ENCODE assay signal across 20 cellular contexts in the genomic region with DNA sequence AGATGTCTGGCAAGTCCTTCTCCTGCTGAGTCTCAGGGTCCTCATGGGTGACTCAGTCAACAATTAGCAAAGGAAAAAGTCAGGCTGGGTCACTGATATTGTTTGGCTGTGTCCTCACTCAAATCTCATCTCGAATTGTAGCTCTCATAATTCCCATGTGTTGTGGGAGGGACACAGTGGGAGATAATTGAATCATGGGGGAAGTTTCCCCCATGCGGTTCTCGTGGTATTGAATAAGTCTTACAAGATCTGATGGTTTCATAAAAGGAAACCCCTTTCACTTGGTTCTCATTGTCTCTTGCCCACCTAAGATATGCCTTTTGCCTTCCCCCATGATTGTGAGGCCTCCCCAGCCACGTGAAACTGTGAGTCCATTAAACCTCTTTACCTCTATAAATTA. TPM values are rescaled to one million over a fixed set of nuclear protein-coding genes. Genes with fewer than 3 reads are reported as not detected.
DNase-seq lines count a peak whose midpoint lies in the region; TF ChIP-seq lines count a peak whose summit lies in the region.
"Had no signal": no experiment of that assay in that cellular context is flagged by ENCODE, and none has a peak within 500 bp of the region (broad histone marks: within the 10 kb centered on the region; RNA-seq: fewer than 3 reads in every experiment).

No MANE protein-coding gene starts in this region.

- H3K9me3 ChIP-seq in esophagus squamous epithelium, result no peaks in the 10 kb centered on the region

- H3K36me3 Mint-ChIP-seq in activated CD4-positive, alpha-beta T cell treated with anti-CD3 and anti-CD28 coated beads, Interleukin-2, amount 10 ng/mL, durations not matched to agents 24 days and 14 days (ENCODE audit: low read depth), result peaks cover 32% of the 10 kb centered on the region
- peaks cover 30 to 43% of the 10 kb centered on the region in 2 donors for H3K36me3 Mint-ChIP-seq in CD14-positive monocyte

- no peaks in the 10 kb centered on the region for H3K27me3 Mint-ChIP-seq in activated CD4-positive, alpha-beta T cell treated with anti-CD3 and anti-CD28 coated beads, Interleukin-2, amount 10 ng/mL, durations not matched to agents 24 days and 14 days
- peaks cover 0 to 3% (median 2%) of the 10 kb centered on the region in 3 donors for H3K27me3 Mint-ChIP-seq in CD14-positive monocyte (ENCODE audit: low read depth in 3 of 3)
- H3K27me3 Mint-ChIP-seq: CD8-positive, alpha-beta memory T cell had no signal

- DNase-seq in activated CD4-positive, alpha-beta T cell treated with anti-CD3 and anti-CD28 coated beads, Interleukin-2, amount 10 ng/mL, durations not matched to agents 24 days and 14 days, result no peak
- no peak for DNase-seq in activated CD4-positive, alpha-beta T cell treated with anti-CD3 and anti-CD28 coated beads for 4 hours
- DNase-seq in HL-60 (ENCODE audit: low read depth in 1 of 2, low spot score in 1 of 2), result no peak
- peak; percentile 32 for DNase-seq in dermis blood vessel endothelial cell
- no peak for DNase-seq in CD14-positive monocyte (ENCODE audit: low spot score)
- no peak for DNase-seq in Kasumi-1 (lab: John Stamatoyannopoulos, UW)
- DNase-seq in stimulated activated CD4-positive, alpha-beta T cell treated with anti-CD3 and anti-CD28 coated beads, Interleukin-2, amount 100 ng/mL, for 24 hours, result no peak
- DNase-seq in esophagus squamous epithelium (lab: John Stamatoyannopoulos, UW), result no peak
- DNase-seq: DMS53, IMR-90, Karpas-422, MM.1S, NCI-H1105, NCI-H2081, NCI-H2171 treated with DMSO at 0.1 percent for 48 hours, NCI-H446, NCI-H526 treated with DMSO at 0.1 percent for 48 hours had no signal

- no peak for TF ChIP-seq CTCF in HL-60 (IDR thresholded peaks at IDR 0.05; ENCODE audit: insufficient read depth, low read length)
- no peak for TF ChIP-seq CTCF in CD14-positive monocyte (IDR thresholded peaks at IDR 0.05)
- TF ChIP-seq CTCF in esophagus squamous epithelium (IDR thresholded peaks at IDR 0.05), result no peak

- intact Hi-C loops in activated CD4-positive, alpha-beta T cell treated with anti-CD3 and anti-CD28 coated beads, Interleukin-2, amount 10 ng/mL, durations not matched to agents 24 days and 14 days (cut with micrococcal nuclease), result no loop called here
- intact Hi-C loops in CD14-positive monocyte (cut with micrococcal nuclease), result no loop called here
- intact Hi-C loops in esophagus squamous epithelium (cut with DNase I), result no loop called here

- H3K4me3 Mint-ChIP-seq in activated CD4-positive, alpha-beta T cell treated with anti-CD3 and anti-CD28 coated beads, Interleukin-2, amount 10 ng/mL, durations not matched to agents 24 days and 14 days, result no peak overlapping the region
- no peak overlapping the region for H3K4me3 Mint-ChIP-seq in CD14-positive monocyte
- H3K4me3 Mint-ChIP-seq: GM23338 had no signal

- no peaks in the 10 kb centered on the region for H3K36me3 ChIP-seq in esophagus squamous epithelium

- 55 to 58% methylated on average over 4 of the region's 4 CpGs for WGBS in esophagus squamous epithelium, 2 donors

- peaks cover 6% of the 10 kb centered on the region for H3K9me3 Mint-ChIP-seq in activated CD4-positive, alpha-beta T cell treated with anti-CD3 and anti-CD28 coated beads, Interleukin-2, amount 10 ng/mL, durations not matched to agents 24 days and 14 days
- H3K9me3 Mint-ChIP-seq in CD14-positive monocyte, result peaks cover 0 to 4% (median 0%) of the 10 kb centered on the region in 7 donors
- H3K9me3 Mint-ChIP-seq: CD8-positive, alpha-beta memory T cell had no signal

- peaks cover 28% of the 10 kb centered on the region for H3K4me1 Mint-ChIP-seq in activated CD4-positive, alpha-beta T cell treated with anti-CD3 and anti-CD28 coated beads, Interleukin-2, amount 10 ng/mL, durations not matched to agents 24 days and 14 days
- H3K4me1 Mint-ChIP-seq in CD14-positive monocyte, result peaks cover 55% of the 10 kb centered on the region

- no peak overlapping the region for H3K4me3 ChIP-seq in HL-60 (replicated peaks; ENCODE audit: insufficient read depth, low read length)
- H3K4me3 ChIP-seq in esophagus squamous epithelium, result no peak overlapping the region
- H3K4me3 ChIP-seq: GM23338 had no signal

- H3K4me1 ChIP-seq in esophagus squamous epithelium, result peaks cover 0 to 40% (median 1%) of the 10 kb centered on the region in 3 donors

- no peak for TF ChIP-seq POLR2A in esophagus squamous epithelium (IDR thresholded peaks at IDR 0.05)

- no peaks in the 10 kb centered on the region for H3K27me3 ChIP-seq in HL-60 (ENCODE audit: insufficient read depth, poor library complexity, severe bottlenecking)
- H3K27me3 ChIP-seq in esophagus squamous epithelium, result peaks cover 0 to 17% (median 0%) of the 10 kb centered on the region in 4 donors

- H3K27ac ChIP-seq in HL-60 (replicated peaks) (peak overlapping the region; percentile 26; the same call in 1 of the 2 replicates), esophagus squamous epithelium (no peak overlapping the region)
- H3K27ac ChIP-seq: 22Rv1 had no signal

- peak overlapping the region; percentile 27 for H3K27ac Mint-ChIP-seq in activated CD4-positive, alpha-beta T cell treated with anti-CD3 and anti-CD28 coated beads, Interleukin-2, amount 10 ng/mL, durations not matched to agents 24 days and 14 days
- peak overlapping the region in 1 of 7 donors; percentile 57 for H3K27ac Mint-ChIP-seq in CD14-positive monocyte
- H3K27ac Mint-ChIP-seq: GM23338 had no signal

RNA-seq across cellular contexts. Expression of gene PREX1, which starts 45.7 kb away (rescaled TPM):
- total RNA-seq in activated CD4-positive, alpha-beta T cell treated with anti-CD3 and anti-CD28 coated beads, Interleukin-2, amount 10 ng/mL, durations not matched to agents 24 days and 14 days, result 64.3 and 65.5 TPM in 2 replicates
- total RNA-seq in dermis blood vessel endothelial cell, result 63.1 and 63.9 TPM in 2 replicates
- polyA plus RNA-seq in CD14-positive monocyte, result 10 to 100 TPM; 24.3 to 27.5 TPM
- 10 to 100 TPM in 2 of 4 donors, 1 to 10 TPM in 2; 4.9 to 25.9 (median 8.9) TPM for total RNA-seq in esophagus squamous epithelium
